Comparison of ENCODE assay signal across 18 cellular contexts in genomic region chr1:177281901-177282300, GRCh38.
"Had no signal": no experiment of that assay in that cellular context is flagged by ENCODE, and none has a peak within 500 bp of the region (broad histone marks: within the 10 kb centered on the region; RNA-seq: fewer than 3 reads in every experiment).

No MANE protein-coding gene starts in this region.

- H3K4me3 ChIP-seq: lower lobe of right lung, thyroid gland had no signal

- H3K4me1 Mint-ChIP-seq: activated CD4-positive, alpha-beta T cell treated with anti-CD3 and anti-CD28 coated beads, Interleukin-2, amount 10 ng/mL, durations not matched to agents 7 days and 5 days; activated naive CD4-positive, alpha-beta T cell treated with anti-CD3 and anti-CD28 coated beads, Interleukin-2, amount 10 ng/mL, durations not matched to agents 7 days and 5 days; mesothelial cell of epicardium; stimulated activated memory B cell treated with anti-CD40 and anti-IgM and Interleukin-4, amounts not matched to agents 10 μg/mL and 1 μg/mL and 100 μg/mL, for 72 hours had no signal

- H3K9me3 ChIP-seq: lower lobe of right lung, thyroid gland had no signal

- H3K36me3 ChIP-seq: lower lobe of right lung, thyroid gland had no signal

- H3K27ac Mint-ChIP-seq: activated CD4-positive, alpha-beta T cell treated with anti-CD3 and anti-CD28 coated beads, Interleukin-2, amount 10 ng/mL, durations not matched to agents 7 days and 5 days; activated CD8-positive, alpha-beta T cell treated with anti-CD3 and anti-CD28 coated beads, Interleukin-2, amount 10 ng/mL, durations not matched to agents 7 days and 5 days; activated naive CD4-positive, alpha-beta T cell treated with anti-CD3 and anti-CD28 coated beads, Interleukin-2, amount 10 ng/mL, durations not matched to agents 7 days and 5 days; mesothelial cell of epicardium; nephron; stimulated activated memory B cell treated with anti-CD40 and anti-IgM and Interleukin-4, amounts not matched to agents 10 μg/mL and 1 μg/mL and 100 μg/mL, for 72 hours; T-helper 1 cell treated with Interleukin-12 subunit alpha and Interleukin-12 subunit beta and Interleukin-4 antibody, amounts not matched to agents 30 μg/mL and 1 μg/mL, for 36 hours had no signal

- H3K27me3 ChIP-seq: thyroid gland had no signal

- H3K36me3 Mint-ChIP-seq: activated naive CD4-positive, alpha-beta T cell treated with anti-CD3 and anti-CD28 coated beads, Interleukin-2, amount 10 ng/mL, durations not matched to agents 7 days and 5 days; mesothelial cell of epicardium; stimulated activated memory B cell treated with anti-CD40 and anti-IgM and Interleukin-4, amounts not matched to agents 10 μg/mL and 1 μg/mL and 100 μg/mL, for 72 hours had no signal

- H3K4me1 ChIP-seq: lower lobe of right lung, thyroid gland had no signal

- H3K27me3 Mint-ChIP-seq: activated CD4-positive, alpha-beta T cell treated with anti-CD3 and anti-CD28 coated beads, Interleukin-2, amount 10 ng/mL, durations not matched to agents 7 days and 5 days; activated naive CD4-positive, alpha-beta T cell treated with anti-CD3 and anti-CD28 coated beads, Interleukin-2, amount 10 ng/mL, durations not matched to agents 7 days and 5 days; stimulated activated memory B cell treated with anti-CD40 and anti-IgM and Interleukin-4, amounts not matched to agents 10 μg/mL and 1 μg/mL and 100 μg/mL, for 72 hours had no signal

- H3K27ac ChIP-seq: lower lobe of right lung, thyroid gland had no signal

- H3K9me3 Mint-ChIP-seq: activated CD4-positive, alpha-beta T cell treated with anti-CD3 and anti-CD28 coated beads, Interleukin-2, amount 10 ng/mL, durations not matched to agents 7 days and 5 days; mesothelial cell of epicardium; nephron; stimulated activated memory B cell treated with anti-CD40 and anti-IgM and Interleukin-4, amounts not matched to agents 10 μg/mL and 1 μg/mL and 100 μg/mL, for 72 hours; T-helper 1 cell treated with Interleukin-12 subunit alpha and Interleukin-12 subunit beta and Interleukin-4 antibody, amounts not matched to agents 30 μg/mL and 1 μg/mL, for 36 hours had no signal

- DNase-seq: activated CD4-positive, alpha-beta T cell treated with anti-CD3 and anti-CD28 coated beads, Interleukin-2, amount 10 ng/mL, durations not matched to agents 7 days and 5 days; activated CD8-positive, alpha-beta memory T cell treated with anti-CD3 and anti-CD28 coated beads, Interleukin-2, amount 50 U/mL, for 4 hours; activated CD8-positive, alpha-beta T cell treated with anti-CD3 and anti-CD28 coated beads, Interleukin-2, amount 10 ng/mL, durations not matched to agents 7 days and 5 days; activated effector memory CD4-positive, alpha-beta T cell treated with Interleukin-2 at 50 U/mL for 16 hours; activated naive CD4-positive, alpha-beta T cell treated with anti-CD3 and anti-CD28 coated beads, Interleukin-2, amount 10 ng/mL, durations not matched to agents 7 days and 5 days; activated T-cell treated with anti-CD3 and anti-CD28 coated beads, Interleukin-2, amount 50 U/mL, for 48 hours; dermis blood vessel endothelial cell; foreskin fibroblast; left colon; lower lobe of right lung; stimulated activated CD4-positive, alpha-beta T cell treated with anti-CD3 and anti-CD28 coated beads, Interleukin-4, amount 100 ng/mL, for 4 hours; thyroid gland had no signal

- H3K4me3 Mint-ChIP-seq: activated CD4-positive, alpha-beta T cell treated with anti-CD3 and anti-CD28 coated beads, Interleukin-2, amount 10 ng/mL, durations not matched to agents 7 days and 5 days; activated CD8-positive, alpha-beta T cell treated with anti-CD3 and anti-CD28 coated beads, Interleukin-2, amount 10 ng/mL, durations not matched to agents 7 days and 5 days; activated naive CD4-positive, alpha-beta T cell treated with anti-CD3 and anti-CD28 coated beads, Interleukin-2, amount 10 ng/mL, durations not matched to agents 7 days and 5 days; mesothelial cell of epicardium; nephron; stimulated activated memory B cell treated with anti-CD40 and anti-IgM and Interleukin-4, amounts not matched to agents 10 μg/mL and 1 μg/mL and 100 μg/mL, for 72 hours; T-helper 1 cell treated with Interleukin-12 subunit alpha and Interleukin-12 subunit beta and Interleukin-4 antibody, amounts not matched to agents 30 μg/mL and 1 μg/mL, for 36 hours had no signal

- ATAC-seq: activated CD4-positive, CD25-positive, alpha-beta regulatory T cell treated with anti-CD3 and anti-CD28 coated beads, Interleukin-2, amount 50 U/mL, for 24 hours; activated CD8-positive, alpha-beta T cell treated with anti-CD3 and anti-CD28 coated beads, Interleukin-2, amount 10 ng/mL, durations not matched to agents 7 days and 5 days; left colon; lower lobe of right lung; sciatic nerve; stimulated activated memory B cell treated with anti-CD40 and anti-IgM and Interleukin-4, amounts not matched to agents 10 μg/mL and 1 μg/mL and 100 μg/mL, for 72 hours had no signal
